15 cellular contexts compared by ENCODE assay signal in genomic region chr11:94142308-94143277, GRCh38. TPM values are rescaled to one million over a fixed set of nuclear protein-coding genes. Genes with fewer than 3 reads are reported as not detected.
DNase-seq lines count a peak whose midpoint lies in the region; ATAC-seq lines count a peak whose summit lies in the region.
"Had no signal": no experiment of that assay in that cellular context is flagged by ENCODE, and none has a peak within 500 bp of the region (broad histone marks: within the 10 kb centered on the region; RNA-seq: fewer than 3 reads in every experiment).

No MANE protein-coding gene starts in this region.

- CTCF ChIA-PET in activated naive CD4-positive, alpha-beta T cell treated with anti-CD3 and anti-CD28 coated beads for 36 hours (lab: Charles Lee), result no interaction called here

- peaks cover 4% of the 10 kb centered on the region for H3K36me3 Mint-ChIP-seq in activated naive CD4-positive, alpha-beta T cell treated with anti-CD3 and anti-CD28 coated beads, Interleukin-2, amount 50 U/mL, for 24 hours
- H3K36me3 Mint-ChIP-seq in activated naive CD4-positive, alpha-beta T cell treated with anti-CD3 and anti-CD28 coated beads for 36 hours (ENCODE audit: low read depth), result no peaks in the 10 kb centered on the region

- ATAC-seq in GM19395 (IDR thresholded peaks at IDR 0.05; ENCODE audit: unreplicated experiment), result no peak
- ATAC-seq: activated CD4-positive, CD25-positive, alpha-beta regulatory T cell treated with anti-CD3 and anti-CD28 coated beads, Interleukin-2, amount 50 U/mL, for 24 hours had no signal

- H3K27ac Mint-ChIP-seq in activated naive CD4-positive, alpha-beta T cell treated with anti-CD3 and anti-CD28 coated beads, Interleukin-2, amount 50 U/mL, for 24 hours, result peak overlapping the region; percentile 63
- no peak overlapping the region for H3K27ac Mint-ChIP-seq in activated naive CD4-positive, alpha-beta T cell treated with anti-CD3 and anti-CD28 coated beads for 36 hours
- H3K27ac Mint-ChIP-seq: activated T-cell treated with anti-CD3 and anti-CD28 coated beads, Interleukin-2, amount 50 U/mL, for 72 hours had no signal

- no peaks in the 10 kb centered on the region for H3K27me3 Mint-ChIP-seq in activated naive CD4-positive, alpha-beta T cell treated with anti-CD3 and anti-CD28 coated beads, Interleukin-2, amount 50 U/mL, for 24 hours
- no peaks in the 10 kb centered on the region for H3K27me3 Mint-ChIP-seq in activated naive CD4-positive, alpha-beta T cell treated with anti-CD3 and anti-CD28 coated beads for 36 hours (ENCODE audit: low read depth)

- no peaks in the 10 kb centered on the region for H3K27me3 ChIP-seq in layer of hippocampus (ENCODE audit: control insufficient read depth, insufficient read depth, low read length)

- H3K4me1 Mint-ChIP-seq in activated naive CD4-positive, alpha-beta T cell treated with anti-CD3 and anti-CD28 coated beads, Interleukin-2, amount 50 U/mL, for 24 hours, result peaks cover 78% of the 10 kb centered on the region
- peaks cover 42% of the 10 kb centered on the region for H3K4me1 Mint-ChIP-seq in activated naive CD4-positive, alpha-beta T cell treated with anti-CD3 and anti-CD28 coated beads for 36 hours (ENCODE audit: low read depth)

- H3K27ac ChIP-seq in angular gyrus (ENCODE audit: low read depth, low read length), result peak overlapping the region; percentile 63
- H3K27ac ChIP-seq in layer of hippocampus (ENCODE audit: low read depth, low read length), result peak overlapping the region; percentile 23
- H3K27ac ChIP-seq: KMS-11 had no signal

- no peak for DNase-seq in activated naive CD4-positive, alpha-beta T cell treated with anti-CD3 and anti-CD28 coated beads for 36 hours
- DNase-seq in superior temporal gyrus (ENCODE audit: extremely low spot score) (peak; percentile 78), NCI-H82 (lab: John Stamatoyannopoulos, UW) (no peak)
- no peak for DNase-seq in stimulated activated CD4-positive, alpha-beta T cell treated with anti-CD3 and anti-CD28 coated beads, Interleukin-2, amount 100 ng/mL, for 48 hours
- DNase-seq: activated T-cell treated with anti-CD3 and anti-CD28 coated beads, Interleukin-2, amount 50 U/mL, for 72 hours; EL; NCI-H2227 treated with DMSO at 0.1 percent for 48 hours; SHP77 treated with DMSO at 0.1 percent for 48 hours; small intestine had no signal

- intact Hi-C loops in activated naive CD4-positive, alpha-beta T cell treated with anti-CD3 and anti-CD28 coated beads for 36 hours (cut with micrococcal nuclease), result no loop called here

- H3K4me3 Mint-ChIP-seq in activated naive CD4-positive, alpha-beta T cell treated with anti-CD3 and anti-CD28 coated beads, Interleukin-2, amount 50 U/mL, for 24 hours, result no peak overlapping the region
- H3K4me3 Mint-ChIP-seq in activated naive CD4-positive, alpha-beta T cell treated with anti-CD3 and anti-CD28 coated beads for 36 hours, result no peak overlapping the region
- H3K4me3 Mint-ChIP-seq: activated T-cell treated with anti-CD3 and anti-CD28 coated beads, Interleukin-2, amount 50 U/mL, for 72 hours had no signal

- no peaks in the 10 kb centered on the region for H3K9me3 Mint-ChIP-seq in activated naive CD4-positive, alpha-beta T cell treated with anti-CD3 and anti-CD28 coated beads, Interleukin-2, amount 50 U/mL, for 24 hours
- H3K9me3 Mint-ChIP-seq in activated naive CD4-positive, alpha-beta T cell treated with anti-CD3 and anti-CD28 coated beads for 36 hours, result no peaks in the 10 kb centered on the region
- H3K9me3 Mint-ChIP-seq: activated T-cell treated with anti-CD3 and anti-CD28 coated beads, Interleukin-2, amount 50 U/mL, for 72 hours had no signal

RNA-seq across cellular contexts. Expression of gene PANX1, which starts 14.0 kb away (rescaled TPM):
- 1 to 10 TPM; 5.4 to 5.8 TPM for total RNA-seq in activated naive CD4-positive, alpha-beta T cell treated with anti-CD3 and anti-CD28 coated beads for 36 hours
